ENCODE assay signal across 8 cellular contexts in the genomic region with DNA sequence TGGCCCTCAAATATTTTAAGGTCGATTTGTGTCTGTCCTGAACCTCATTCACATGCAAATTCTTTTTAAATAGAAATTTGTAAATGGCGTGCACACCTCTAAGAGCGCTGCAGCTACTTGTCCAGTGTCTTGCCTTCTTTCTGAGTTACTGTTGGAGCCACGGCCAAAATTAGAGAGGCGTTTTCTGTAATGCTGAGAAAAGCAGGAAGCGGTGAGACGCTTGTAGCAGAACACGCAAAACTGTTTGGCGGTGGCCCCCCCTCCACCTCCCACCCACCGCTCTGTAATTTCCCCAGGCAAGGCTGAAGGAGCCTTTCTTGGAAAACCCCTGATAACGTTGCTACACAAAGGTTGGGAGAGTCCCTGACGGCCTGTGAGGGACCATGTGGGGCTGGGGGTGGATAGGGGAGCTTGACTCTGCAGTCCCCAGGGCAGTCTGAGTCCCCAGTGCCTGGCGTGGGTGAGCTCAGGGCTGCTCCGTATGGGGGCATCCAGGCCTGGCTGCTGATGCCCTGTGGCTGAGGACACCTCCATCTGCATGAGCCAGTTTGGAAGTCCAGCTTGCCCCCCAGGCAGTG.
DNase-seq lines count a peak whose midpoint lies in the region; ATAC-seq and TF ChIP-seq lines count a peak whose summit lies in the region.

No MANE protein-coding gene starts in this region.

- peak overlapping the region; percentile 31 for H4K91ac ChIP-seq in trophoblast cell (ENCODE audit: low read depth, low read length)

- WGBS in trophoblast cell (ENCODE audit: extremely low coverage, insufficient coverage, insufficient read length) = no CpG with 5 or more reads among the region's 14 CpGs
- WGBS in adrenal gland, 4 donors = 63 to 69% (median 66%) methylated on average over 9 to 14 of the region's 14 CpGs

- TF ChIP-seq CTCF in activated CD8-positive, alpha-beta T cell treated with anti-CD3 and anti-CD28 coated beads for 36 hours (IDR thresholded peaks at IDR 0.05) = no peak
- no peak for TF ChIP-seq CTCF in adrenal gland (IDR thresholded peaks at IDR 0.05)

- H3K9me3 ChIP-seq in trophoblast cell (ENCODE audit: insufficient read depth, low read depth, low read length) = peaks cover 2% of the 10 kb centered on the region
- no peaks in the 10 kb centered on the region for H3K9me3 ChIP-seq in adrenal gland (replicated peaks in 1 of 3)

- H2BK5ac ChIP-seq in trophoblast cell (ENCODE audit: low read depth, low read length, poor library complexity) = no peak overlapping the region

- H3K4me3 ChIP-seq in trophoblast cell (ENCODE audit: low read depth, low read length) (no peak overlapping the region), adrenal gland (no peak overlapping the region)

- CTCF ChIA-PET in activated CD8-positive, alpha-beta T cell treated with anti-CD3 and anti-CD28 coated beads for 36 hours (lab: Charles Lee) = interaction anchor here (1.0 to 3.2 kb wide), 4 partner anchors 11 to 153 kb away, joined by 3 to 11 read pairs (median 4); no protein-coding TSS in a partner anchor

- no peak overlapping the region for H3K9ac ChIP-seq in trophoblast cell (ENCODE audit: low read length)

- POLR2A ChIA-PET in activated CD8-positive, alpha-beta T cell treated with anti-CD3 and anti-CD28 coated beads for 36 hours (lab: Charles Lee) = interaction anchor here (0.9 to 1.8 kb wide), 3 partner anchors 10 to 42 kb away, joined by 3 to 6 read pairs (median 4); no protein-coding TSS in a partner anchor

- H3K27me3 ChIP-seq in trophoblast cell (ENCODE audit: insufficient read depth, low read length) = no peaks in the 10 kb centered on the region
- H3K27me3 ChIP-seq in adrenal gland = no peaks in the 10 kb centered on the region

- H3K36me3 Mint-ChIP-seq in activated CD8-positive, alpha-beta T cell treated with anti-CD3 and anti-CD28 coated beads for 36 hours (ENCODE audit: low read depth) = no peaks in the 10 kb centered on the region

- H3K27ac Mint-ChIP-seq in activated CD8-positive, alpha-beta T cell treated with anti-CD3 and anti-CD28 coated beads for 36 hours = peak overlapping the region; percentile 93

- ATAC-seq in HG02973 (IDR thresholded peaks at IDR 0.05; ENCODE audit: unreplicated experiment) = peak; percentile 79
- ATAC-seq in activated CD8-positive, alpha-beta T cell treated with anti-CD3 and anti-CD28 coated beads for 36 hours = peak; percentile 96

- H2AFZ ChIP-seq in trophoblast cell (ENCODE audit: insufficient read depth, low read length, poor library complexity) = no peak overlapping the region

- peak; percentile 40 for TF ChIP-seq POLR2A in GM18951 (IDR thresholded peaks at IDR 0.05; ENCODE audit: extremely low read depth, insufficient read depth, insufficient read length)
- no peak for TF ChIP-seq POLR2A in adrenal gland (IDR thresholded peaks at IDR 0.05)

- H3K4me2 ChIP-seq in trophoblast cell (ENCODE audit: low read length) = no peak overlapping the region

- no peaks in the 10 kb centered on the region for H3K79me2 ChIP-seq in trophoblast cell (ENCODE audit: control insufficient read depth, insufficient read depth, low read length, poor library complexity)

- peak overlapping the region; percentile 52 for H2BK12ac ChIP-seq in trophoblast cell (ENCODE audit: low read length)

- no peak overlapping the region for H4K12ac ChIP-seq in trophoblast cell (ENCODE audit: low read depth, low read length)

- no peaks in the 10 kb centered on the region for H3K27me3 Mint-ChIP-seq in activated CD8-positive, alpha-beta T cell treated with anti-CD3 and anti-CD28 coated beads for 36 hours

- H3K18ac ChIP-seq in trophoblast cell (ENCODE audit: low read length) = no peak overlapping the region

- peak overlapping the region; percentile 17 for H3K14ac ChIP-seq in trophoblast cell (ENCODE audit: low read length)

- H3K4me1 Mint-ChIP-seq in activated CD8-positive, alpha-beta T cell treated with anti-CD3 and anti-CD28 coated beads for 36 hours (ENCODE audit: low read depth) = peaks cover 47% of the 10 kb centered on the region

- peak overlapping the region; percentile 29 for H4K8ac ChIP-seq in trophoblast cell (ENCODE audit: low read depth, low read length)

- no peak overlapping the region for H3K4ac ChIP-seq in trophoblast cell (ENCODE audit: low read depth, low read length)

- no peak overlapping the region for H3K23ac ChIP-seq in trophoblast cell (ENCODE audit: low read length)

- in situ Hi-C loops in GM18951 (cut with MboI; ENCODE audit: low sequenced_read_pairs, unreplicated experiment) = no loop called here

- no peaks in the 10 kb centered on the region for H3K36me3 ChIP-seq in trophoblast cell (ENCODE audit: control insufficient read depth in 1 of 2, insufficient read depth in 2 of 2, low read length in 2 of 2)
- no peaks in the 10 kb centered on the region for H3K36me3 ChIP-seq in adrenal gland (replicated peaks in 1 of 2)

- DNase-seq in activated CD8-positive, alpha-beta T cell treated with anti-CD3 and anti-CD28 coated beads for 36 hours = peak; percentile 94
- DNase-seq in trophoblast cell (peak in 1 of 2 donors; percentile 35), NCI-H774 (lab: John Stamatoyannopoulos, UW) (no peak), NCI-H524 treated with DMSO at 0.1 percent for 48 hours (lab: John Stamatoyannopoulos, UW) (no peak), foreskin melanocyte (no peak), adrenal gland (no peak)

- intact Hi-C loops in activated CD8-positive, alpha-beta T cell treated with anti-CD3 and anti-CD28 coated beads for 36 hours (cut with micrococcal nuclease) = loop anchor here (5.0 to 10.0 kb wide), 2 partner anchors 41 to 97 kb away; partner anchors contain the start of gene GADD45G
- intact Hi-C loops in adrenal gland (cut with DNase I) = no loop called here

- H2BK120ac ChIP-seq in trophoblast cell (ENCODE audit: insufficient read depth, low read length, poor library complexity) = no peak overlapping the region

- H3K9me3 Mint-ChIP-seq in activated CD8-positive, alpha-beta T cell treated with anti-CD3 and anti-CD28 coated beads for 36 hours = no peaks in the 10 kb centered on the region

- H3K27ac ChIP-seq in trophoblast cell (ENCODE audit: low read depth, low read length) (no peak overlapping the region), adrenal gland (no peak overlapping the region)

- H2AK5ac ChIP-seq in trophoblast cell (ENCODE audit: low read length) = no peak overlapping the region

- H3K79me1 ChIP-seq in trophoblast cell (ENCODE audit: low read length) = peaks cover 2% of the 10 kb centered on the region

- peak overlapping the region; percentile 82 for H3K4me3 Mint-ChIP-seq in activated CD8-positive, alpha-beta T cell treated with anti-CD3 and anti-CD28 coated beads for 36 hours

- H3K4me1 ChIP-seq in trophoblast cell (ENCODE audit: control insufficient read depth in 1 of 2, insufficient read depth in 2 of 2, low read length in 2 of 2) (peaks cover 4 to 8% of the 10 kb centered on the region in 2 experiments), adrenal gland (replicated peaks in 1 of 2) (peaks cover 0 to 5% of the 10 kb centered on the region in 2 donors)
